Comparison of ENCODE assay signal across 8 cellular contexts in genomic region chr19:43901395-43902390, GRCh38. TPM values are rescaled to one million over a fixed set of nuclear protein-coding genes. Genes with fewer than 3 reads are reported as not detected.
DNase-seq lines count a peak whose midpoint lies in the region; ATAC-seq and TF ChIP-seq lines count a peak whose summit lies in the region.

No MANE protein-coding gene starts in this region.

- H3K4me1 ChIP-seq in cardiac muscle cell (ENCODE audit: low read depth): peaks cover 7% of the 10 kb centered on the region
- peaks cover 7% of the 10 kb centered on the region for H3K4me1 ChIP-seq in osteoblast (ENCODE audit: insufficient read depth, low read length)

- H3K4me2 ChIP-seq in osteoblast (ENCODE audit: insufficient read depth, low read length): peak overlapping the region; percentile 95

- H3K4me3 ChIP-seq in cardiac muscle cell (peak overlapping the region; percentile 60), osteoblast (ENCODE audit: insufficient read depth, low read length) (peak overlapping the region; percentile 83)

- in situ Hi-C loops in GM13976 (cut with MboI; ENCODE audit: low sequenced_read_pairs, unreplicated experiment): no loop called here

- ATAC-seq in HG03280 (IDR thresholded peaks at IDR 0.05; ENCODE audit: unreplicated experiment): peak; percentile 63
- peak; percentile 89 for ATAC-seq in activated naive CD8-positive, alpha-beta T cell treated with anti-CD3 and anti-CD28 coated beads, Interleukin-2, amount 50 U/mL, for 24 hours

- H3K9me3 ChIP-seq in cardiac muscle cell (ENCODE audit: low read depth): no peaks in the 10 kb centered on the region
- H3K9me3 ChIP-seq in osteoblast (ENCODE audit: low read depth, low read length): peaks cover 2% of the 10 kb centered on the region

- H3K4me3 Mint-ChIP-seq in activated naive CD8-positive, alpha-beta T cell treated with anti-CD3 and anti-CD28 coated beads, Interleukin-2, amount 50 U/mL, for 24 hours: peak overlapping the region; percentile 86

- H3K36me3 ChIP-seq in cardiac muscle cell: no peaks in the 10 kb centered on the region
- no peaks in the 10 kb centered on the region for H3K36me3 ChIP-seq in osteoblast (ENCODE audit: insufficient read depth, low read length)

- H3K9me3 Mint-ChIP-seq in activated naive CD8-positive, alpha-beta T cell treated with anti-CD3 and anti-CD28 coated beads, Interleukin-2, amount 50 U/mL, for 24 hours: peaks cover 73% of the 10 kb centered on the region

- no peak for TF ChIP-seq CTCF in GM13976 (IDR thresholded peaks at IDR 0.05; ENCODE audit: borderline replicate concordance, control extremely low read depth, extremely low read depth, insufficient read depth, missing control alignments)
- TF ChIP-seq CTCF in cardiac muscle cell (IDR thresholded peaks at IDR 0.05; ENCODE audit: low read depth, low read length): no peak
- TF ChIP-seq CTCF in osteoblast (IDR thresholded peaks at IDR 0.05; ENCODE audit: extremely low read depth, low read depth, low read length): no peak

- H2AFZ ChIP-seq in osteoblast (ENCODE audit: low read length): peak overlapping the region; percentile 100

- H3K4me1 Mint-ChIP-seq in activated naive CD8-positive, alpha-beta T cell treated with anti-CD3 and anti-CD28 coated beads, Interleukin-2, amount 50 U/mL, for 24 hours: peaks cover 18% of the 10 kb centered on the region

- H3K27ac ChIP-seq in cardiac muscle cell (no peak overlapping the region), osteoblast (ENCODE audit: low read depth, low read length) (peak overlapping the region; percentile 3)

- no peaks in the 10 kb centered on the region for H3K27me3 Mint-ChIP-seq in activated naive CD8-positive, alpha-beta T cell treated with anti-CD3 and anti-CD28 coated beads, Interleukin-2, amount 50 U/mL, for 24 hours

- DNase-seq in GM13976 (ENCODE audit: low spot score) (peak; percentile 78), T follicular helper cell (ENCODE audit: low read depth) (peak; percentile 38), cardiac muscle cell (ENCODE audit: low read depth in 1 of 2, low spot score in 1 of 2) (peak; percentile 90 to 93), osteoblast (ENCODE audit: insufficient read length, low spot score, missing footprints) (peak; percentile 85), superior temporal gyrus (ENCODE audit: extremely low spot score) (peak; percentile 93), NCI-H1048 (lab: John Stamatoyannopoulos, UW) (no peak)
- peak; percentile 72 for DNase-seq in activated naive CD8-positive, alpha-beta T cell treated with anti-CD3 and anti-CD28 coated beads, Interleukin-2, amount 50 U/mL, for 24 hours

- peaks cover 63% of the 10 kb centered on the region for H3K36me3 Mint-ChIP-seq in activated naive CD8-positive, alpha-beta T cell treated with anti-CD3 and anti-CD28 coated beads, Interleukin-2, amount 50 U/mL, for 24 hours (ENCODE audit: low read depth)

- no peaks in the 10 kb centered on the region for H3K79me2 ChIP-seq in osteoblast (ENCODE audit: insufficient read depth, low read length)

- no peaks in the 10 kb centered on the region for H4K20me1 ChIP-seq in osteoblast (ENCODE audit: insufficient read depth, low read length)

- H3K27ac Mint-ChIP-seq in activated naive CD8-positive, alpha-beta T cell treated with anti-CD3 and anti-CD28 coated beads, Interleukin-2, amount 50 U/mL, for 24 hours: peak overlapping the region; percentile 80

- H3K27me3 ChIP-seq in cardiac muscle cell (no peaks in the 10 kb centered on the region), osteoblast (ENCODE audit: insufficient read depth, low read length) (no peaks in the 10 kb centered on the region)

RNA-seq across cellular contexts. Expression of gene ZNF404, which starts 17.9 kb away (rescaled TPM):
- 2.5 and 4.4 TPM in 2 replicates for total RNA-seq in cardiac muscle cell
- polyA plus RNA-seq in cardiac muscle cell: 9.8 and 11.4 TPM in 2 replicates
- 1.5 and 2.9 TPM in 2 replicates for total RNA-seq in osteoblast

RNA-seq across cellular contexts. Expression of gene ZNF45, which starts 33.4 kb away (rescaled TPM):
- total RNA-seq in cardiac muscle cell (13.4 and 14.3 TPM in 2 replicates), osteoblast (15.6 and 22.7 TPM in 2 replicates)
- 7.9 and 10.1 TPM in 2 replicates for polyA plus RNA-seq in cardiac muscle cell

RNA-seq across cellular contexts. Expression of gene ZNF221, which starts 49.3 kb away (rescaled TPM):
- 3.8 and 9.3 TPM in 2 replicates for total RNA-seq in cardiac muscle cell
- 0.54 and 3.7 TPM in 2 replicates for polyA plus RNA-seq in cardiac muscle cell
- total RNA-seq in osteoblast: 9.0 and 9.7 TPM in 2 replicates
